Comparison of ENCODE assay signal across 26 cellular contexts in the genomic region with DNA sequence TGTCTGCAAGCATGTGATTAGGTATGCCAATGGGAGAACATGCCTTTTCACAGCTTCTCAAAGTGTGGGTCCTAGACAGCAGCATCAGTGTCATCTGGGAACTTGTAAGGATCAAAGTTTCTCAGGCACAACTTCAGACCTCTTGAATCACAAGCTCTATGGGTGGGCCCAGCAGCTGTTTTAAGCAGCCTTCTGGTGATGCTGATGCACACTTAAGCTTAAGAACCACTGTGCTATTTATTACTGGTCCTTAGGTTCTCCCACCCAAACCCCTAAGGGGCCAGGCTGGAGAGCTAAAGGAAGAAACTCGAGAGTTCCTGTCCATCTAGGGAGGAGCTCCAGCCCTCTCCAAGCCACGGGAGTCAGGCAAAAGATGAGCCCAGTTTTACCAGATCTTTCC.
DNase-seq lines count a peak whose midpoint lies in the region; ATAC-seq and TF ChIP-seq lines count a peak whose summit lies in the region.
"Had no signal": no experiment of that assay in that cellular context is flagged by ENCODE, and none has a peak within 500 bp of the region (broad histone marks: within the 10 kb centered on the region; RNA-seq: fewer than 3 reads in every experiment).

No MANE protein-coding gene starts in this region.

- H3K9me3 Mint-ChIP-seq in brain = peaks cover 0 to 19% (median 2%) of the 10 kb centered on the region in 5 experiments
- peaks cover 2% of the 10 kb centered on the region for H3K9me3 Mint-ChIP-seq in neural crest cell
- no peaks in the 10 kb centered on the region for H3K9me3 Mint-ChIP-seq in activated CD4-positive, alpha-beta memory T cell treated with anti-CD3 and anti-CD28 coated beads, Interleukin-2, amount 10 ng/mL, durations not matched to agents 7 days and 5 days

- H3K27ac Mint-ChIP-seq in brain (peak overlapping the region in 4 of 5 experiments; percentile 10 to 62 (median 42)), neural crest cell (ENCODE audit: unreplicated experiment) (peak overlapping the region; percentile 40)
- H3K27ac Mint-ChIP-seq in activated CD4-positive, alpha-beta memory T cell treated with anti-CD3 and anti-CD28 coated beads, Interleukin-2, amount 10 ng/mL, durations not matched to agents 7 days and 5 days = no peak overlapping the region
- H3K27ac Mint-ChIP-seq: GM23338 had no signal

- intact Hi-C loops in transverse colon (cut with DNase I; ENCODE audit: low total_unique reads) = no loop called here
- intact Hi-C loops in lower lobe of right lung (cut with DNase I) = no loop called here

- no peak overlapping the region for H3K4me3 Mint-ChIP-seq in brain
- no peak overlapping the region for H3K4me3 Mint-ChIP-seq in neural crest cell
- H3K4me3 Mint-ChIP-seq in activated CD4-positive, alpha-beta memory T cell treated with anti-CD3 and anti-CD28 coated beads, Interleukin-2, amount 10 ng/mL, durations not matched to agents 7 days and 5 days = no peak overlapping the region
- H3K4me3 Mint-ChIP-seq: GM23338 had no signal

- H3K27ac ChIP-seq in transverse colon (peak overlapping the region; percentile 36 to 64 (median 58)), lower lobe of right lung (no peak overlapping the region), coronary artery (no peak overlapping the region)
- H3K27ac ChIP-seq: A549 had no signal

- POLR2A ChIA-PET in activated CD4-positive, alpha-beta memory T cell treated with anti-CD3 and anti-CD28 coated beads, Interleukin-2, amount 10 ng/mL, durations not matched to agents 7 days and 5 days (lab: Charles Lee) = no interaction called here

- peaks cover 34% of the 10 kb centered on the region for H3K4me1 Mint-ChIP-seq in brain
- H3K4me1 Mint-ChIP-seq in neural crest cell = peaks cover 13% of the 10 kb centered on the region
- no peaks in the 10 kb centered on the region for H3K4me1 Mint-ChIP-seq in activated CD4-positive, alpha-beta memory T cell treated with anti-CD3 and anti-CD28 coated beads, Interleukin-2, amount 10 ng/mL, durations not matched to agents 7 days and 5 days

- peak; percentile 8 for DNase-seq in fibroblast of peridontal ligament (ENCODE audit: extremely low read depth)
- DNase-seq in neural crest cell (ENCODE audit: low read depth, low spot score) = no peak
- no peak for DNase-seq in transverse colon
- no peak for DNase-seq in mucosa of gallbladder (ENCODE audit: low spot score)
- no peak for DNase-seq in lower lobe of right lung
- DNase-seq in activated CD4-positive, alpha-beta memory T cell treated with anti-CD3 and anti-CD28 coated beads, Interleukin-2, amount 10 ng/mL, durations not matched to agents 7 days and 5 days = no peak
- DNase-seq in coronary artery (ENCODE audit: low spot score) = no peak
- DNase-seq: BE2C; DMS53; EL; GF-D8; HCEC 1CT; KBM-7; MM.1S; NCI-H1092 treated with DMSO at 0.1 percent for 48 hours; NCI-H146; NCI-H2029 treated with DMSO at 0.1 percent for 48 hours; NCI-H226; NCI-H510A treated with DMSO at 0.1 percent for 48 hours; NCI-H774; NK-92 treated with Interleukin-12 subunit alpha and Interleukin-12 subunit beta, amount 100 ng/mL, for 24 hours; SIG-M5 had no signal

- ATAC-seq in lower lobe of right lung = no peak
- ATAC-seq: A549, GM23338, Panc1 had no signal

- H3K36me3 ChIP-seq in transverse colon (no peaks in the 10 kb centered on the region), lower lobe of right lung (no peaks in the 10 kb centered on the region)
- H3K36me3 ChIP-seq: BE2C had no signal

- no peak for TF ChIP-seq EP300 in transverse colon (IDR thresholded peaks at IDR 0.05; ENCODE audit: low read depth)

- H3K27me3 ChIP-seq in transverse colon (no peaks in the 10 kb centered on the region), lower lobe of right lung (ENCODE audit: low read depth) (no peaks in the 10 kb centered on the region)
- H3K27me3 ChIP-seq: BE2C had no signal

- H3K4me1 ChIP-seq in transverse colon = peaks cover 0 to 13% (median 0%) of the 10 kb centered on the region in 4 donors
- peaks cover 7% of the 10 kb centered on the region for H3K4me1 ChIP-seq in lower lobe of right lung
- H3K4me1 ChIP-seq: A549, BE2C had no signal

- in situ Hi-C loops in transverse colon (cut with MboI; ENCODE audit: low pct_ligation_motif_present in 1 of 4, low pct_unique_long_range_greater_than_20kb in 1 of 4, low sequenced_read_pairs in 3 of 4) = no loop called here

- TF ChIP-seq POLR2A in transverse colon (IDR thresholded peaks at IDR 0.05) = no peak

- H3K36me3 Mint-ChIP-seq in brain = no peaks in the 10 kb centered on the region
- no peaks in the 10 kb centered on the region for H3K36me3 Mint-ChIP-seq in neural crest cell (ENCODE audit: low read depth)
- no peaks in the 10 kb centered on the region for H3K36me3 Mint-ChIP-seq in activated CD4-positive, alpha-beta memory T cell treated with anti-CD3 and anti-CD28 coated beads, Interleukin-2, amount 10 ng/mL, durations not matched to agents 7 days and 5 days (ENCODE audit: low read depth)

- no peak overlapping the region for H3K4me3 ChIP-seq in transverse colon
- no peak overlapping the region for H3K4me3 ChIP-seq in lower lobe of right lung
- H3K4me3 ChIP-seq in coronary artery = no peak overlapping the region
- H3K4me3 ChIP-seq: A549, GM23338 had no signal

- TF ChIP-seq CTCF in brain (conservative IDR thresholded peaks at IDR 0.05) (no peak), neural crest cell (conservative IDR thresholded peaks at IDR 0.05) (no peak), transverse colon (IDR thresholded peaks at IDR 0.05) (no peak), lower lobe of right lung (IDR thresholded peaks at IDR 0.05) (no peak), coronary artery (IDR thresholded peaks at IDR 0.05) (no peak)

- 60 to 66% methylated on average over 2 of the region's 2 CpGs for WGBS in transverse colon (ENCODE audit: low coverage in 1 of 2), 2 donors

- CTCF ChIA-PET in activated CD4-positive, alpha-beta memory T cell treated with anti-CD3 and anti-CD28 coated beads, Interleukin-2, amount 10 ng/mL, durations not matched to agents 7 days and 5 days (lab: Charles Lee) = no interaction called here

- H3K27me3 Mint-ChIP-seq in brain = peaks cover under 1% of the 10 kb centered on the region
- H3K27me3 Mint-ChIP-seq in neural crest cell (ENCODE audit: low read depth) = peaks cover 2% of the 10 kb centered on the region
- H3K27me3 Mint-ChIP-seq in activated CD4-positive, alpha-beta memory T cell treated with anti-CD3 and anti-CD28 coated beads, Interleukin-2, amount 10 ng/mL, durations not matched to agents 7 days and 5 days = peaks cover 6% of the 10 kb centered on the region

- H3K9me3 ChIP-seq in transverse colon = no peaks in the 10 kb centered on the region
- H3K9me3 ChIP-seq in lower lobe of right lung = no peaks in the 10 kb centered on the region
- H3K9me3 ChIP-seq: A549, BE2C had no signal

Comparison
In these comparisons a context has a peak if more than half of its experiments do, and no peak if none do; other contexts are left out.
1. H3K27ac ChIP-seq: peak in transverse colon (4 of 4); none in lower lobe of right lung (single experiment) and coronary artery (0 of 2).